11 cellular contexts compared by ENCODE assay signal in genomic region chr12:108852674-108853073, GRCh38. TPM values are rescaled to one million over a fixed set of nuclear protein-coding genes. Genes with fewer than 3 reads are reported as not detected.
A peak's percentile ranks its signal among the peaks of the same experiment; 100 is the strongest.
DNase-seq lines count a peak whose midpoint lies in the region; ATAC-seq, FAIRE-seq and TF ChIP-seq lines count a peak whose summit lies in the region.
"Had no signal": no experiment of that assay in that cellular context is flagged by ENCODE, and none has a peak within 500 bp of the region (broad histone marks: within the 10 kb centered on the region; RNA-seq: fewer than 3 reads in every experiment).

No MANE protein-coding gene starts in this region.

- POLR2A ChIA-PET in HCT116 (lab: Charles Lee), result no interaction called here

- peak overlapping the region; percentile 92 for H3K27ac ChIP-seq in HCT116 (ENCODE audit: low read depth, low read length)
- H3K27ac ChIP-seq in kidney (ENCODE audit: low read depth in 2 of 2, low read length in 2 of 2), result peak overlapping the region; percentile 63 to 87

- H2AFZ ChIP-seq in HCT116 (ENCODE audit: low read depth, low read length, poor library complexity, severe bottlenecking), result no peak overlapping the region

- H3K4me1 Mint-ChIP-seq in stimulated activated memory B cell treated with anti-CD40 and anti-IgM and Interleukin-4, amounts not matched to agents 10 μg/mL and 1 μg/mL and 100 μg/mL, for 72 hours, result peaks cover 54% of the 10 kb centered on the region

- H3K36me3 ChIP-seq in HCT116 (ENCODE audit: control insufficient read depth in 1 of 2, insufficient read depth in 2 of 2, low read length in 2 of 2) (peaks cover 17 to 42% of the 10 kb centered on the region in 2 experiments), kidney (ENCODE audit: control insufficient read depth in 1 of 2, insufficient read depth in 2 of 2, low read length in 2 of 2) (peaks cover 6 to 12% of the 10 kb centered on the region in 2 donors)

- ATAC-seq in HCT116, result no peak
- no peak for ATAC-seq in stimulated activated memory B cell treated with anti-CD40 and anti-IgM and Interleukin-4, amounts not matched to agents 10 μg/mL and 1 μg/mL and 100 μg/mL, for 72 hours
- no peak for ATAC-seq in GM21423 (IDR thresholded peaks at IDR 0.05; ENCODE audit: unreplicated experiment)
- ATAC-seq in GM19328 (IDR thresholded peaks at IDR 0.05; ENCODE audit: unreplicated experiment), result no peak

- TF ChIP-seq CTCF in HCT116 (IDR thresholded peaks at IDR 0.05 in 2 of 3, conservative IDR thresholded peaks at IDR 0.05 in 1 of 3; ENCODE audit: borderline replicate concordance in 1 of 3, insufficient read depth in 1 of 3, low read depth in 2 of 3, low read length in 2 of 3), result no peak
- no peak for TF ChIP-seq CTCF in kidney (IDR thresholded peaks at IDR 0.05; ENCODE audit: borderline replicate concordance, extremely low read depth, insufficient read depth)

- H3K27me3 ChIP-seq in HCT116 (ENCODE audit: insufficient read depth, low read length), result no peaks in the 10 kb centered on the region

- FAIRE-seq in kidney (lab: Jason Lieb, UNC), result no peak
- FAIRE-seq: colon had no signal

- DNase-seq in HCT116 (ENCODE audit: low read depth, low spot score), result no peak
- peak; percentile 27 for DNase-seq in astrocyte of the hippocampus (ENCODE audit: low read depth, low spot score)
- DNase-seq in kidney, result no peak
- no peak for DNase-seq in pons (ENCODE audit: low spot score)
- no peak for DNase-seq in hippocampal formation (lab: John Stamatoyannopoulos, UW)
- DNase-seq: activated T-cell treated with anti-CD3 and anti-CD28 coated beads for 4 hours; NK-92 treated with Interleukin-12 subunit alpha and Interleukin-12 subunit beta, amount 100 ng/mL, for 24 hours had no signal

- intact Hi-C loops in HCT116 (cut with micrococcal nuclease), result no loop called here
- intact Hi-C loops in kidney (cut with DNase I), result no loop called here

- peaks cover 90% of the 10 kb centered on the region for H3K79me2 ChIP-seq in HCT116 (ENCODE audit: insufficient read depth, low read length)

- no peaks in the 10 kb centered on the region for H4K20me1 ChIP-seq in HCT116 (ENCODE audit: insufficient read depth)

- H3K9me3 Mint-ChIP-seq in stimulated activated memory B cell treated with anti-CD40 and anti-IgM and Interleukin-4, amounts not matched to agents 10 μg/mL and 1 μg/mL and 100 μg/mL, for 72 hours, result no peaks in the 10 kb centered on the region

- no peak for TF ChIP-seq POLR2A in HCT116 (IDR thresholded peaks at IDR 0.05; ENCODE audit: borderline replicate concordance, extremely low read depth, insufficient read depth, insufficient read length)

- H3K4me3 ChIP-seq in HCT116 (replicated peaks in 1 of 2; ENCODE audit: low read depth in 1 of 2, low read length in 2 of 2) (no peak overlapping the region), kidney (ENCODE audit: low read length in 2 of 2) (no peak overlapping the region)

- H3K4me1 ChIP-seq in HCT116 (ENCODE audit: control insufficient read depth in 1 of 2, insufficient read depth in 2 of 2, low read length in 2 of 2) (peaks cover 60 to 84% of the 10 kb centered on the region in 2 experiments), kidney (ENCODE audit: control insufficient read depth in 1 of 2, insufficient read depth in 1 of 2, low read depth in 1 of 2, low read length in 2 of 2) (peaks cover 28 to 32% of the 10 kb centered on the region in 2 donors)

- RAD21 ChIA-PET in HCT116 (lab: Charles Lee; ENCODE audit: low non-redundant PET in 1 of 2, low total read pairs in 2 of 2, uncharacterized antibody in 2 of 2, unreplicated experiment in 2 of 2), result no interaction called here

- peaks cover 30% of the 10 kb centered on the region for H3K36me3 Mint-ChIP-seq in stimulated activated memory B cell treated with anti-CD40 and anti-IgM and Interleukin-4, amounts not matched to agents 10 μg/mL and 1 μg/mL and 100 μg/mL, for 72 hours

- H3K27me3 Mint-ChIP-seq in stimulated activated memory B cell treated with anti-CD40 and anti-IgM and Interleukin-4, amounts not matched to agents 10 μg/mL and 1 μg/mL and 100 μg/mL, for 72 hours, result no peaks in the 10 kb centered on the region

- BruUV-seq in HCT116 (replicated peaks; lab: Mats Ljungman, UMichigan), result no TSS peak

- no peak overlapping the region for H3K4me3 Mint-ChIP-seq in stimulated activated memory B cell treated with anti-CD40 and anti-IgM and Interleukin-4, amounts not matched to agents 10 μg/mL and 1 μg/mL and 100 μg/mL, for 72 hours

- H3K9me3 ChIP-seq in HCT116 (ENCODE audit: control insufficient read depth in 1 of 2, insufficient read depth in 1 of 2, low read depth in 1 of 2, low read length in 2 of 2), result no peaks in the 10 kb centered on the region
- no peaks in the 10 kb centered on the region for H3K9me3 ChIP-seq in kidney (ENCODE audit: control insufficient read depth in 1 of 2, low read length in 2 of 2)

- H3K9me2 ChIP-seq in HCT116 (ENCODE audit: insufficient read depth), result no peaks in the 10 kb centered on the region

- no peak for TF ChIP-seq RAD21 in HCT116 (IDR thresholded peaks at IDR 0.05; ENCODE audit: low read depth)

- H3K27ac Mint-ChIP-seq in stimulated activated memory B cell treated with anti-CD40 and anti-IgM and Interleukin-4, amounts not matched to agents 10 μg/mL and 1 μg/mL and 100 μg/mL, for 72 hours, result peak overlapping the region; percentile 79

- H3K4me2 ChIP-seq in HCT116 (ENCODE audit: low read length), result peak overlapping the region; percentile 86; the same call in 1 of the 2 replicates

- CTCF ChIA-PET in HCT116 (lab: Charles Lee), result no interaction called here

- peak overlapping the region; percentile 99 for H3K9ac ChIP-seq in HCT116 (ENCODE audit: low read length)
- H3K9ac ChIP-seq in kidney (ENCODE audit: low read length in 2 of 2), result peak overlapping the region in 1 of 2 donors; percentile 65

TF ChIP-seq in HCT116, 20 proteins besides CTCF, POLR2A, EP300 and RAD21:
- TF ChIP-seq ZBTB33 (IDR thresholded peaks at IDR 0.05; ENCODE audit: extremely low read depth, insufficient replicate concordance, low read length) (no peak), TCF7L2 (IDR thresholded peaks at IDR 0.05; ENCODE audit: borderline replicate concordance, extremely low read depth, insufficient read depth, insufficient read length) (no peak), ZNF274 (IDR thresholded peaks at IDR 0.05; ENCODE audit: low read depth, low read length) (no peak), ZFX (IDR thresholded peaks at IDR 0.05) (no peak), POLR2AphosphoS5 (IDR thresholded peaks at IDR 0.05; ENCODE audit: low read depth, low read length) (no peak)

RNA-seq across cellular contexts. Expression of gene SSH1, which starts 4.7 kb away (rescaled TPM):
- total RNA-seq in HCT116 (2021; ENCODE audit: unreplicated experiment), result 83.3 TPM
- polyA plus RNA-seq in HCT116 (2012), result 35.7 and 37.1 TPM in 2 replicates
- total RNA-seq in kidney, result 32.5 TPM
- polyA plus RNA-seq in kidney (ENCODE audit: insufficient read depth, low read depth, low replicate concordance), result 3.6 TPM

RNA-seq across cellular contexts. Expression of gene DAO, which starts 27.2 kb away (rescaled TPM):
- total RNA-seq in HCT116 (2021; ENCODE audit: unreplicated experiment), result not detected
- polyA plus RNA-seq in HCT116 (2012), result not detected in 2 replicates
- total RNA-seq in kidney, result 0.41 TPM
- polyA plus RNA-seq in kidney (ENCODE audit: insufficient read depth, low read depth, low replicate concordance), result 50.4 TPM
